Comparison of ENCODE assay signal across 19 cellular contexts in genomic region chr17:34728771-34729310, GRCh38.
DNase-seq lines count a peak whose midpoint lies in the region; ATAC-seq and TF ChIP-seq lines count a peak whose summit lies in the region.
"Had no signal": no experiment of that assay in that cellular context is flagged by ENCODE, and none has a peak within 500 bp of the region (broad histone marks: within the 10 kb centered on the region; RNA-seq: fewer than 3 reads in every experiment).

No MANE protein-coding gene starts in this region.

- 67 to 68% methylated on average over 10 of the region's 10 CpGs for WGBS in body of pancreas, 2 donors

- no peaks in the 10 kb centered on the region for H3K36me3 ChIP-seq in body of pancreas (replicated peaks in 1 of 2; ENCODE audit: insufficient read depth in 1 of 2, low read depth in 2 of 2)
- H3K36me3 ChIP-seq: BE2C, SJSA1 had no signal

- H3K27me3 ChIP-seq in body of pancreas: no peaks in the 10 kb centered on the region
- H3K27me3 ChIP-seq: BE2C had no signal

- H3K9me3 ChIP-seq in body of pancreas: no peaks in the 10 kb centered on the region
- H3K9me3 ChIP-seq: BE2C, SJSA1 had no signal

- TF ChIP-seq CTCF in coronary artery (IDR thresholded peaks at IDR 0.05): no peak
- TF ChIP-seq CTCF in body of pancreas (IDR thresholded peaks at IDR 0.05): no peak

- DNase-seq in NCI-H2171 (lab: John Stamatoyannopoulos, UW): peak; percentile 67
- DNase-seq in coronary artery (ENCODE audit: low spot score): peak; percentile 58
- DNase-seq in islet precursor cell: peak; percentile 51
- DNase-seq in body of pancreas: no peak
- DNase-seq in NOMO-1 treated with DMSO at 0.1 percent for 48 hours (lab: John Stamatoyannopoulos, UW; ENCODE audit: unreplicated experiment): no peak
- no peak for DNase-seq in SKM-1 treated with dmso at 0.1 percent for 144 hours (lab: John Stamatoyannopoulos, UW; ENCODE audit: unreplicated experiment)
- DNase-seq: BE2C, HCEC 1CT, KBM-7, MM.1S, NCI-H1048, NCI-H1417 treated with DMSO at 0.1 percent for 48 hours, NCI-H2029, NCI-H446, NCI-H526 had no signal

- H3K4me1 ChIP-seq in body of pancreas: no peaks in the 10 kb centered on the region
- H3K4me1 ChIP-seq: BE2C, SJSA1 had no signal

- H3K27ac ChIP-seq in coronary artery: no peak overlapping the region
- no peak overlapping the region for H3K27ac ChIP-seq in body of pancreas
- H3K27ac ChIP-seq: SJSA1 had no signal

- intact Hi-C loops in body of pancreas (cut with DNase I): no loop called here

- ATAC-seq in body of pancreas (no peak), HG02610 (IDR thresholded peaks at IDR 0.05; ENCODE audit: unreplicated experiment) (no peak)
- ATAC-seq: GM12878, Right ventricle myocardium inferior had no signal

- H3K4me3 ChIP-seq in coronary artery (no peak overlapping the region), body of pancreas (no peak overlapping the region)
- H3K4me3 ChIP-seq: GM12878, SJSA1 had no signal

- no peak for TF ChIP-seq POLR2A in body of pancreas (IDR thresholded peaks at IDR 0.05)

Comparison
In these comparisons a context has a peak if more than half of its experiments do, and no peak if none do; other contexts are left out.
1. DNase-seq: peak in NCI-H2171 (single experiment), coronary artery (single experiment) and islet precursor cell (single experiment); none in body of pancreas (0 of 4), NOMO-1 treated with DMSO at 0.1 percent for 48 hours (single experiment) and SKM-1 treated with dmso at 0.1 percent for 144 hours (single experiment).